Comparison of ENCODE assay signal across 13 cellular contexts in genomic region chr11:120832609-120833221, GRCh38.
A peak's percentile ranks its signal among the peaks of the same experiment; 100 is the strongest.
DNase-seq lines count a peak whose midpoint lies in the region; ATAC-seq, FAIRE-seq and TF ChIP-seq lines count a peak whose summit lies in the region.
"Had no signal": no experiment of that assay in that cellular context is flagged by ENCODE, and none has a peak within 500 bp of the region (broad histone marks: within the 10 kb centered on the region; RNA-seq: fewer than 3 reads in every experiment).

No MANE protein-coding gene starts in this region.

- H3K4me1 Mint-ChIP-seq in progenitor cell of endocrine pancreas (ENCODE audit: low read depth): peaks cover 5% of the 10 kb centered on the region
- H3K4me1 Mint-ChIP-seq in MCF 10A (ENCODE audit: insufficient read depth, unreplicated experiment): no peaks in the 10 kb centered on the region
- H3K4me1 Mint-ChIP-seq: B cell had no signal

- no peak for FAIRE-seq in frontal cortex (lab: Jason Lieb, UNC)

- POLR2A ChIA-PET in MCF 10A (lab: Yijun Ruan, JAX): interaction anchor here (0.9 kb wide), 1 partner anchor 9 kb away, joined by 3 read pairs; no protein-coding TSS in a partner anchor

- H3K27me3 Mint-ChIP-seq in progenitor cell of endocrine pancreas (peaks cover 27% of the 10 kb centered on the region), MCF 10A (ENCODE audit: insufficient read depth, unreplicated experiment) (peaks cover 63% of the 10 kb centered on the region)

- DNase-seq in DMS79 (lab: John Stamatoyannopoulos, UW) (peak; percentile 23), NCI-H524 (lab: John Stamatoyannopoulos, UW) (peak; percentile 82 to 89), frontal cortex (ENCODE audit: low spot score in 2 of 2) (peak; percentile 38 to 51), nucleus accumbens (lab: John Stamatoyannopoulos, UW) (peak in 41 of 56 donors; percentile 12 to 75 (median 43)), progenitor cell of endocrine pancreas (ENCODE audit: low spot score, unreplicated experiment) (no peak), MCF 10A (ENCODE audit: unreplicated experiment) (no peak), NCI-H510A (lab: John Stamatoyannopoulos, UW) (no peak)
- DNase-seq: activated CD4-positive, alpha-beta T cell treated with anti-CD3 and anti-CD28 coated beads for 1 hour; cortex of kidney; NCI-H1694 treated with DMSO at 0.1 percent for 48 hours; stimulated activated CD4-positive, alpha-beta T cell treated with anti-CD3 and anti-CD28 coated beads, Interleukin-2, amount 100 ng/mL, for 48 hours had no signal

- H3K27ac Mint-ChIP-seq in progenitor cell of endocrine pancreas (no peak overlapping the region), MCF 10A (ENCODE audit: low read depth, unreplicated experiment) (no peak overlapping the region)
- H3K27ac Mint-ChIP-seq: B cell had no signal

- BruUV-seq in MCF 10A (replicated peaks; lab: Mats Ljungman, UMichigan): no TSS peak

- intact Hi-C loops in MCF 10A (cut with micrococcal nuclease): no loop called here

- H3K36me3 Mint-ChIP-seq in progenitor cell of endocrine pancreas (ENCODE audit: insufficient read depth) (no peaks in the 10 kb centered on the region), MCF 10A (ENCODE audit: insufficient read depth, unreplicated experiment) (no peaks in the 10 kb centered on the region)

- TF ChIP-seq CTCF in progenitor cell of endocrine pancreas (IDR thresholded peaks at IDR 0.05; ENCODE audit: unreplicated experiment): no peak
- TF ChIP-seq CTCF in MCF 10A (IDR thresholded peaks at IDR 0.05; ENCODE audit: unreplicated experiment): no peak

- CTCF ChIA-PET in MCF 10A (lab: Yijun Ruan, JAX): no interaction called here

- no peaks in the 10 kb centered on the region for H3K9me3 Mint-ChIP-seq in progenitor cell of endocrine pancreas (ENCODE audit: low read depth)
- no peaks in the 10 kb centered on the region for H3K9me3 Mint-ChIP-seq in MCF 10A (ENCODE audit: unreplicated experiment)

- ATAC-seq in HG02763 (IDR thresholded peaks at IDR 0.05; ENCODE audit: unreplicated experiment): no peak

- H3K4me3 Mint-ChIP-seq in progenitor cell of endocrine pancreas (ENCODE audit: low read depth): no peak overlapping the region
- no peak overlapping the region for H3K4me3 Mint-ChIP-seq in MCF 10A (ENCODE audit: unreplicated experiment)
- H3K4me3 Mint-ChIP-seq: B cell had no signal

Comparison
In these comparisons a context has a peak if more than half of its experiments do, and no peak if none do; other contexts are left out.
1. DNase-seq: peak in DMS79 (single experiment), NCI-H524 (2 of 2), frontal cortex (2 of 2) and nucleus accumbens (41 of 56); none in progenitor cell of endocrine pancreas (single experiment), MCF 10A (single experiment) and NCI-H510A (single experiment).